In the genomic region with DNA sequence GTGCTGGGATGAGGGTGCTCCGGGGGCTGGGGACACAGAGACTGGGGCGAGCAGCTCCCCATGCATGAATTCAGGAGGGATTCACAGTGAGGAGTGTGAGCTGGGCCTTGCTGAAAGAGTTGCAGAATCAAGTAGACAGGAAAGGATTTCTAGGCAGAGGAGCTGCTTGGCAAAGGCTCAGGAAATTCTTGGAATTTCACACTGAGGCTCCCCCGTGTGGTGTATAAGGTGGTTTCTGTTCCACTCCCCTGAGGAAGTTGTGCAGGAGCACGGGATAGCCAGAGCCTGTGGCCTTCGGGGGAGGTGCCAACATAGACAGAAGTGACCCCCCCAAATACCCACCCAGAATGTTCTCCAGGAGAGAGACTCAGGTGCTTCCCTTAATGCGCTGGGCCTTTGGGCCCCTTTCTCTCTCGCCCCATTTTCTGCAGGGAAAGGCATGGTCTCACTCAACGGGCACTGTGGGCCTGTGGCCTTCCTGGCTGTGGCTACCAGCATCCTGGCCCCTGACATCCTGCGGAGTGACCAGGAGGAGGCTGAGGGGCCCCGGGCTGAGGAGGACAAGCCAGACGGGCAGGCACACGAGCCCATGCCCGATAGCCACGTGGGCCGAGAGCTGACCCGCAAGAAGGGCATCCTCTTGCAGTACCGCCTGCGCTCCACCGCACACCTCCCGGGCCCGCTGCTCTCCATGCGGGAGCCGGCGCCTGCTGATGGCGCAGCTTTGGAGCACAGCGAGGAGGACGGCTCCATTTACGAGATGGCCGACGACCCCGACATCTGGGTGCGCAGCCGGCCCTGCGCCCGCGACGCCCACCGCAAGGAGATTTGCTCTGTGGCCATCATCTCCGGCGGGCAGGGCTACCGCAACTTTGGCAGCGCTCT, we compare ENCODE assay signal across 2 cellular contexts.
TF ChIP-seq lines count a peak whose summit lies in the region.

No MANE protein-coding gene starts in this region.

TF ChIP-seq in A549, 52 proteins besides CTCF, POLR2A, EP300 and RAD21 (continued from another document):
- no peak for TF ChIP-seq JUN (IDR thresholded peaks at IDR 0.05)
- TF ChIP-seq CEBPB (IDR thresholded peaks at IDR 0.05) = no peak
- TF ChIP-seq, protein P1, sequence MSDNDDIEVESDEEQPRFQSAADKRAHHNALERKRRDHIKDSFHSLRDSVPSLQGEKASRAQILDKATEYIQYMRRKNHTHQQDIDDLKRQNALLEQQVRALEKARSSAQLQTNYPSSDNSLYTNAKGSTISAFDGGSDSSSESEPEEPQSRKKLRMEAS (IDR thresholded peaks at IDR 0.05) = no peak

TF ChIP-seq in HepG2, 621 proteins besides CTCF, POLR2A, EP300 and RAD21 (continued from another document):
- TF ChIP-seq POLR2G (IDR thresholded peaks at IDR 0.05; ENCODE audit: low read depth, low read length) (0 out of 2 replicates have a peak, but pooled peaks have one; percentile 37), THRA (CRISPR knock-in tag; IDR thresholded peaks at IDR 0.05; ENCODE audit: borderline replicate concordance) (no peak), CENPX (CRISPR knock-in tag; IDR thresholded peaks at IDR 0.05) (no peak), ZNF335 (CRISPR knock-in tag; IDR thresholded peaks at IDR 0.05) (no peak), HOXA5 (CRISPR knock-in tag; IDR thresholded peaks at IDR 0.05) (no peak), MZF1 (CRISPR knock-in tag; IDR thresholded peaks at IDR 0.05; ENCODE audit: borderline replicate concordance) (no peak), EHMT2 (IDR thresholded peaks at IDR 0.05; ENCODE audit: borderline replicate concordance, low read depth, low read length) (no peak), AGO2 (optimal IDR thresholded peaks at IDR 0.05; ENCODE audit: low read depth, low read length) (peak; percentile 93), RBM22 (optimal IDR thresholded peaks at IDR 0.05; ENCODE audit: low read length) (peak; percentile 89), BRCA1 (CRISPR knock-in tag; IDR thresholded peaks at IDR 0.05) (no peak), ZFAT (CRISPR knock-in tag; conservative IDR thresholded peaks at IDR 0.05) (no peak)
- TF ChIP-seq, protein P2, sequence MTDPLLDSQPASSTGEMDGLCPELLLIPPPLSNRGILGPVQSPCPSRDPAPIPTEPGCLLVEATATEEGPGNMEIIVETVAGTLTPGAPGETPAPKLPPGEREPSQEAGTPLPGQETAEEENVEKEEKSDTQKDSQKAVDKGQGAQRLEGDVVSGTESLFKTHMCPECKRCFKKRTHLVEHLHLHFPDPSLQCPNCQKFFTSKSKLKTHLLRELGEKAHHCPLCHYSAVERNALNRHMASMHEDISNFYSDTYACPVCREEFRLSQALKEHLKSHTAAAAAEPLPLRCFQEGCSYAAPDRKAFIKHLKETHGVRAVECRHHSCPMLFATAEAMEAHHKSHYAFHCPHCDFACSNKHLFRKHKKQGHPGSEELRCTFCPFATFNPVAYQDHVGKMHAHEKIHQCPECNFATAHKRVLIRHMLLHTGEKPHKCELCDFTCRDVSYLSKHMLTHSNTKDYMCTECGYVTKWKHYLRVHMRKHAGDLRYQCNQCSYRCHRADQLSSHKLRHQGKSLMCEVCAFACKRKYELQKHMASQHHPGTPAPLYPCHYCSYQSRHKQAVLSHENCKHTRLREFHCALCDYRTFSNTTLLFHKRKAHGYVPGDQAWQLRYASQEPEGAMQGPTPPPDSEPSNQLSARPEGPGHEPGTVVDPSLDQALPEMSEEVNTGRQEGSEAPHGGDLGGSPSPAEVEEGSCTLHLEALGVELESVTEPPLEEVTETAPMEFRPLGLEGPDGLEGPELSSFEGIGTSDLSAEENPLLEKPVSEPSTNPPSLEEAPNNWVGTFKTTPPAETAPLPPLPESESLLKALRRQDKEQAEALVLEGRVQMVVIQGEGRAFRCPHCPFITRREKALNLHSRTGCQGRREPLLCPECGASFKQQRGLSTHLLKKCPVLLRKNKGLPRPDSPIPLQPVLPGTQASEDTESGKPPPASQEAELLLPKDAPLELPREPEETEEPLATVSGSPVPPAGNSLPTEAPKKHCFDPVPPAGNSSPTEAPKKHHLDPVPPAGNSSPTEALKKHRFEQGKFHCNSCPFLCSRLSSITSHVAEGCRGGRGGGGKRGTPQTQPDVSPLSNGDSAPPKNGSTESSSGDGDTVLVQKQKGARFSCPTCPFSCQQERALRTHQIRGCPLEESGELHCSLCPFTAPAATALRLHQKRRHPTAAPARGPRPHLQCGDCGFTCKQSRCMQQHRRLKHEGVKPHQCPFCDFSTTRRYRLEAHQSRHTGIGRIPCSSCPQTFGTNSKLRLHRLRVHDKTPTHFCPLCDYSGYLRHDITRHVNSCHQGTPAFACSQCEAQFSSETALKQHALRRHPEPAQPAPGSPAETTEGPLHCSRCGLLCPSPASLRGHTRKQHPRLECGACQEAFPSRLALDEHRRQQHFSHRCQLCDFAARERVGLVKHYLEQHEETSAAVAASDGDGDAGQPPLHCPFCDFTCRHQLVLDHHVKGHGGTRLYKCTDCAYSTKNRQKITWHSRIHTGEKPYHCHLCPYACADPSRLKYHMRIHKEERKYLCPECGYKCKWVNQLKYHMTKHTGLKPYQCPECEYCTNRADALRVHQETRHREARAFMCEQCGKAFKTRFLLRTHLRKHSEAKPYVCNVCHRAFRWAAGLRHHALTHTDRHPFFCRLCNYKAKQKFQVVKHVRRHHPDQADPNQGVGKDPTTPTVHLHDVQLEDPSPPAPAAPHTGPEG (CRISPR knock-in tag; IDR thresholded peaks at IDR 0.05) = no peak
- TF ChIP-seq, protein P3, sequence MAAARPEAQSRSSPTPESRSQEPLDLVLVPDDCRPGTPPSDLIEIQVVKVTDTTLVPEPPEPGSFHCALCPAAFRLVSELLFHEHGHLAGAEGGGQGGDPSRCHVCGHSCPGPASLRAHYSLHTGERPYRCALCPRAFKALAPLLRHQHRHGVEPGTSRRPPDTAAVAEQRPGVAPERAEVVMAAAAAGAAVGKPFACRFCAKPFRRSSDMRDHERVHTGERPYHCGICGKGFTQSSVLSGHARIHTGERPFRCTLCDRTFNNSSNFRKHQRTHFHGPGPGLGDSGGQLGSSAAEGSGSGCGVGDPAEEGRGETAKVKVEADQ (CRISPR knock-in tag; IDR thresholded peaks at IDR 0.05; ENCODE audit: borderline replicate concordance) = no peak
- TF ChIP-seq, protein P4, sequence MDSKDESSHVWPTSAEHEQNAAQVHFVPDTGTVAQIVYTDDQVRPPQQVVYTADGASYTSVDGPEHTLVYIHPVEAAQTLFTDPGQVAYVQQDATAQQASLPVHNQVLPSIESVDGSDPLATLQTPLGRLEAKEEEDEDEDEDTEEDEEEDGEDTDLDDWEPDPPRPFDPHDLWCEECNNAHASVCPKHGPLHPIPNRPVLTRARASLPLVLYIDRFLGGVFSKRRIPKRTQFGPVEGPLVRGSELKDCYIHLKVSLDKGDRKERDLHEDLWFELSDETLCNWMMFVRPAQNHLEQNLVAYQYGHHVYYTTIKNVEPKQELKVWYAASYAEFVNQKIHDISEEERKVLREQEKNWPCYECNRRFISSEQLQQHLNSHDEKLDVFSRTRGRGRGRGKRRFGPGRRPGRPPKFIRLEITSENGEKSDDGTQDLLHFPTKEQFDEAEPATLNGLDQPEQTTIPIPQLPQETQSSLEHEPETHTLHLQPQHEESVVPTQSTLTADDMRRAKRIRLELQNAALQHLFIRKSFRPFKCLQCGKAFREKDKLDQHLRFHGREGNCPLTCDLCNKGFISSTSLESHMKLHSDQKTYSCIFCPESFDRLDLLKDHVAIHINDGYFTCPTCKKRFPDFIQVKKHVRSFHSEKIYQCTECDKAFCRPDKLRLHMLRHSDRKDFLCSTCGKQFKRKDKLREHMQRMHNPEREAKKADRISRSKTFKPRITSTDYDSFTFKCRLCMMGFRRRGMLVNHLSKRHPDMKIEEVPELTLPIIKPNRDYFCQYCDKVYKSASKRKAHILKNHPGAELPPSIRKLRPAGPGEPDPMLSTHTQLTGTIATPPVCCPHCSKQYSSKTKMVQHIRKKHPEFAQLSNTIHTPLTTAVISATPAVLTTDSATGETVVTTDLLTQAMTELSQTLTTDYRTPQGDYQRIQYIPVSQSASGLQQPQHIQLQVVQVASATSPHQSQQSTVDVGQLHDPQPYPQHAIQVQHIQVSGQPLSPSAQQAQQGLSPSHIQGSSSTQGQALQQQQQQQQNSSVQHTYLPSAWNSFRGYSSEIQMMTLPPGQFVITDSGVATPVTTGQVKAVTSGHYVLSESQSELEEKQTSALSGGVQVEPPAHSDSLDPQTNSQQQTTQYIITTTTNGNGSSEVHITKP (CRISPR knock-in tag; IDR thresholded peaks at IDR 0.05; ENCODE audit: low read depth) = no peak
